ENCODE assay signal across 23 cellular contexts in the genomic region with DNA sequence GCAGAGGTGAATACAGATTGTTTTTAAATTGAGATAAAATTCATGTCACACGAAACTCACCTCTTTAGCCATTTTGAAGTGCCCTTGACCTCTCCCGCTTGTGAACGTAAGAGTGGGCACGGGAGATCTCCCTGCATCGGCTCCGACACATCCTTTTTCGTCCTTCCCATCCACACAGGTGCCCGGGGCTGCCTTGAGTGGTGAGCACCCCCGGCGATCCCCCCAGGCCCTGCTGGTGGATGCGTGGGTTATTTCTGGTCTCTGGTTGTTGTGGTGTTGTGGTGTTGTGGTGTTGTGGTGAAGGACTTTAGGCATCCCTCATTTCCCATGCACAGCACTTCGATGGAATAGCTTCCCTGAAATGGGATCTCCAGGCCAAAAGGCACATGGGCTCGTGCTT. TPM values are rescaled to one million over a fixed set of nuclear protein-coding genes. Genes with fewer than 3 reads are reported as not detected.
DNase-seq lines count a peak whose midpoint lies in the region; ATAC-seq and TF ChIP-seq lines count a peak whose summit lies in the region.
"Had no signal": no experiment of that assay in that cellular context is flagged by ENCODE, and none has a peak within 500 bp of the region (broad histone marks: within the 10 kb centered on the region; RNA-seq: fewer than 3 reads in every experiment).

No MANE protein-coding gene starts in this region.

- peak; percentile 0 for DNase-seq in activated naive CD4-positive, alpha-beta T cell treated with anti-CD3 and anti-CD28 coated beads, Interleukin-2, amount 50 U/mL, for 16 hours
- DNase-seq in activated naive CD4-positive, alpha-beta T cell treated with anti-CD3 and anti-CD28 coated beads for 36 hours, result no peak
- no peak for DNase-seq in WTC11 (ENCODE audit: low spot score)
- peak; percentile 18 for DNase-seq in islet precursor cell
- DNase-seq in substantia nigra (lab: John Stamatoyannopoulos, UW), result no peak
- DNase-seq in Kasumi-1 (lab: John Stamatoyannopoulos, UW), result no peak
- DNase-seq: C1 segment of cervical spinal cord; Calu3; CD8-positive, alpha-beta memory T cell; IMR-90; NCI-H1105; NCI-H146; NCI-H2029; NCI-H226; NCI-H510A treated with DMSO at 0.1 percent for 48 hours; NCI-H774; SIG-M5 had no signal

- no peak for ATAC-seq in WTC11
- no peak for ATAC-seq in GM18520 (IDR thresholded peaks at IDR 0.05; ENCODE audit: unreplicated experiment)
- no peak for ATAC-seq in HG03469 (IDR thresholded peaks at IDR 0.05; ENCODE audit: unreplicated experiment)
- ATAC-seq: Panc1 had no signal

- no peak for TF ChIP-seq CTCF in WTC11 (IDR thresholded peaks at IDR 0.05)

- H3K4me3 Mint-ChIP-seq in activated naive CD4-positive, alpha-beta T cell treated with anti-CD3 and anti-CD28 coated beads for 36 hours, result no peak overlapping the region
- H3K4me3 Mint-ChIP-seq in WTC11, result no peak overlapping the region
- H3K4me3 Mint-ChIP-seq: CD8-positive, alpha-beta memory T cell had no signal

- CTCF ChIA-PET in activated naive CD4-positive, alpha-beta T cell treated with anti-CD3 and anti-CD28 coated beads for 36 hours (lab: Charles Lee), result no interaction called here
- CTCF ChIA-PET in WTC11 (lab: Charles Lee), result interaction anchor here (1.1 kb wide), 1 partner anchor 73 kb away, joined by 4 read pairs; no protein-coding TSS in a partner anchor

- intact Hi-C loops in activated naive CD4-positive, alpha-beta T cell treated with anti-CD3 and anti-CD28 coated beads for 36 hours (cut with micrococcal nuclease), result no loop called here

- peak overlapping the region; percentile 26 for H3K27ac ChIP-seq in substantia nigra (ENCODE audit: low read depth, low read length, poor library complexity, severe bottlenecking)
- H3K27ac ChIP-seq: KMS-11 had no signal

- H3K9me3 Mint-ChIP-seq in activated naive CD4-positive, alpha-beta T cell treated with anti-CD3 and anti-CD28 coated beads for 36 hours, result peaks cover 5% of the 10 kb centered on the region
- H3K9me3 Mint-ChIP-seq in WTC11, result peaks cover 15% of the 10 kb centered on the region
- H3K9me3 Mint-ChIP-seq: CD8-positive, alpha-beta memory T cell had no signal

- H3K27me3 Mint-ChIP-seq in activated naive CD4-positive, alpha-beta T cell treated with anti-CD3 and anti-CD28 coated beads for 36 hours (ENCODE audit: low read depth), result no peaks in the 10 kb centered on the region
- no peaks in the 10 kb centered on the region for H3K27me3 Mint-ChIP-seq in WTC11 (ENCODE audit: low read depth)

- POLR2A ChIA-PET in WTC11 (lab: Charles Lee), result no interaction called here

- H3K36me3 Mint-ChIP-seq in activated naive CD4-positive, alpha-beta T cell treated with anti-CD3 and anti-CD28 coated beads for 36 hours (ENCODE audit: low read depth), result no peaks in the 10 kb centered on the region
- H3K36me3 Mint-ChIP-seq in WTC11, result no peaks in the 10 kb centered on the region
- H3K36me3 Mint-ChIP-seq: CD8-positive, alpha-beta memory T cell had no signal

- H3K27ac Mint-ChIP-seq in activated naive CD4-positive, alpha-beta T cell treated with anti-CD3 and anti-CD28 coated beads for 36 hours, result no peak overlapping the region
- peak overlapping the region; percentile 63 for H3K27ac Mint-ChIP-seq in WTC11
- H3K27ac Mint-ChIP-seq: CD8-positive, alpha-beta memory T cell had no signal

- no peaks in the 10 kb centered on the region for H3K4me1 Mint-ChIP-seq in activated naive CD4-positive, alpha-beta T cell treated with anti-CD3 and anti-CD28 coated beads for 36 hours (ENCODE audit: low read depth)
- H3K4me1 Mint-ChIP-seq in WTC11, result peaks cover 3% of the 10 kb centered on the region; the same call in 1 of the 2 replicates
- H3K4me1 Mint-ChIP-seq: CD8-positive, alpha-beta memory T cell had no signal

TF ChIP-seq in WTC11, 78 proteins besides CTCF, POLR2A, EP300 and RAD21:
- TF ChIP-seq ATF1 (CRISPR knock-in tag; IDR thresholded peaks at IDR 0.05), result no peak
- TF ChIP-seq ZNF423 (CRISPR knock-in tag; IDR thresholded peaks at IDR 0.05), result no peak
- no peak for TF ChIP-seq KAT7 (CRISPR knock-in tag; IDR thresholded peaks at IDR 0.05; ENCODE audit: borderline replicate concordance)
- TF ChIP-seq ZNF396 (CRISPR knock-in tag; IDR thresholded peaks at IDR 0.05; ENCODE audit: borderline replicate concordance), result no peak
- TF ChIP-seq ZBTB21 (CRISPR knock-in tag; IDR thresholded peaks at IDR 0.05; ENCODE audit: borderline replicate concordance), result no peak
- TF ChIP-seq, protein P1, sequence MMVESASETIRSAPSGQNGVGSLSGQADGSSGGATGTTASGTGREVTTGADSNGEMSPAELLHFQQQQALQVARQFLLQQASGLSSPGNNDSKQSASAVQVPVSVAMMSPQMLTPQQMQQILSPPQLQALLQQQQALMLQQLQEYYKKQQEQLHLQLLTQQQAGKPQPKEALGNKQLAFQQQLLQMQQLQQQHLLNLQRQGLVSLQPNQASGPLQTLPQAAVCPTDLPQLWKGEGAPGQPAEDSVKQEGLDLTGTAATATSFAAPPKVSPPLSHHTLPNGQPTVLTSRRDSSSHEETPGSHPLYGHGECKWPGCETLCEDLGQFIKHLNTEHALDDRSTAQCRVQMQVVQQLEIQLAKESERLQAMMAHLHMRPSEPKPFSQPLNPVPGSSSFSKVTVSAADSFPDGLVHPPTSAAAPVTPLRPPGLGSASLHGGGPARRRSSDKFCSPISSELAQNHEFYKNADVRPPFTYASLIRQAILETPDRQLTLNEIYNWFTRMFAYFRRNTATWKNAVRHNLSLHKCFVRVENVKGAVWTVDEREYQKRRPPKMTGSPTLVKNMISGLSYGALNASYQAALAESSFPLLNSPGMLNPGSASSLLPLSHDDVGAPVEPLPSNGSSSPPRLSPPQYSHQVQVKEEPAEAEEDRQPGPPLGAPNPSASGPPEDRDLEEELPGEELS (CRISPR knock-in tag; IDR thresholded peaks at IDR 0.05), result no peak
- TF ChIP-seq, protein P2, sequence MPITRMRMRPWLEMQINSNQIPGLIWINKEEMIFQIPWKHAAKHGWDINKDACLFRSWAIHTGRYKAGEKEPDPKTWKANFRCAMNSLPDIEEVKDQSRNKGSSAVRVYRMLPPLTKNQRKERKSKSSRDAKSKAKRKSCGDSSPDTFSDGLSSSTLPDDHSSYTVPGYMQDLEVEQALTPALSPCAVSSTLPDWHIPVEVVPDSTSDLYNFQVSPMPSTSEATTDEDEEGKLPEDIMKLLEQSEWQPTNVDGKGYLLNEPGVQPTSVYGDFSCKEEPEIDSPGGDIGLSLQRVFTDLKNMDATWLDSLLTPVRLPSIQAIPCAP (CRISPR knock-in tag; IDR thresholded peaks at IDR 0.05), result no peak
- TF ChIP-seq, protein P3, sequence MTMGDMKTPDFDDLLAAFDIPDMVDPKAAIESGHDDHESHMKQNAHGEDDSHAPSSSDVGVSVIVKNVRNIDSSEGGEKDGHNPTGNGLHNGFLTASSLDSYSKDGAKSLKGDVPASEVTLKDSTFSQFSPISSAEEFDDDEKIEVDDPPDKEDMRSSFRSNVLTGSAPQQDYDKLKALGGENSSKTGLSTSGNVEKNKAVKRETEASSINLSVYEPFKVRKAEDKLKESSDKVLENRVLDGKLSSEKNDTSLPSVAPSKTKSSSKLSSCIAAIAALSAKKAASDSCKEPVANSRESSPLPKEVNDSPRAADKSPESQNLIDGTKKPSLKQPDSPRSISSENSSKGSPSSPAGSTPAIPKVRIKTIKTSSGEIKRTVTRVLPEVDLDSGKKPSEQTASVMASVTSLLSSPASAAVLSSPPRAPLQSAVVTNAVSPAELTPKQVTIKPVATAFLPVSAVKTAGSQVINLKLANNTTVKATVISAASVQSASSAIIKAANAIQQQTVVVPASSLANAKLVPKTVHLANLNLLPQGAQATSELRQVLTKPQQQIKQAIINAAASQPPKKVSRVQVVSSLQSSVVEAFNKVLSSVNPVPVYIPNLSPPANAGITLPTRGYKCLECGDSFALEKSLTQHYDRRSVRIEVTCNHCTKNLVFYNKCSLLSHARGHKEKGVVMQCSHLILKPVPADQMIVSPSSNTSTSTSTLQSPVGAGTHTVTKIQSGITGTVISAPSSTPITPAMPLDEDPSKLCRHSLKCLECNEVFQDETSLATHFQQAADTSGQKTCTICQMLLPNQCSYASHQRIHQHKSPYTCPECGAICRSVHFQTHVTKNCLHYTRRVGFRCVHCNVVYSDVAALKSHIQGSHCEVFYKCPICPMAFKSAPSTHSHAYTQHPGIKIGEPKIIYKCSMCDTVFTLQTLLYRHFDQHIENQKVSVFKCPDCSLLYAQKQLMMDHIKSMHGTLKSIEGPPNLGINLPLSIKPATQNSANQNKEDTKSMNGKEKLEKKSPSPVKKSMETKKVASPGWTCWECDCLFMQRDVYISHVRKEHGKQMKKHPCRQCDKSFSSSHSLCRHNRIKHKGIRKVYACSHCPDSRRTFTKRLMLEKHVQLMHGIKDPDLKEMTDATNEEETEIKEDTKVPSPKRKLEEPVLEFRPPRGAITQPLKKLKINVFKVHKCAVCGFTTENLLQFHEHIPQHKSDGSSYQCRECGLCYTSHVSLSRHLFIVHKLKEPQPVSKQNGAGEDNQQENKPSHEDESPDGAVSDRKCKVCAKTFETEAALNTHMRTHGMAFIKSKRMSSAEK (CRISPR knock-in tag; IDR thresholded peaks at IDR 0.05; ENCODE audit: borderline replicate concordance), result no peak

RNA-seq across cellular contexts. Expression of a gene that starts 46.1 kb away (rescaled TPM):
- total RNA-seq in activated naive CD4-positive, alpha-beta T cell treated with anti-CD3 and anti-CD28 coated beads for 36 hours, result not detected
- total RNA-seq in WTC11 (2021), result 0.05 TPM in 1 of 3 replicates, not detected in the others
- total RNA-seq: Calu3; CD8-positive, alpha-beta memory T cell; Daoy; H1; IMR-90 had no signal

Comparison
In these comparisons a context has a peak if more than half of its experiments do, and no peak if none do; other contexts are left out.
1. DNase-seq: peak in activated naive CD4-positive, alpha-beta T cell treated with anti-CD3 and anti-CD28 coated beads, Interleukin-2, amount 50 U/mL, for 16 hours (single experiment) and islet precursor cell (single experiment); none in activated naive CD4-positive, alpha-beta T cell treated with anti-CD3 and anti-CD28 coated beads for 36 hours (single experiment), WTC11 (single experiment), substantia nigra (0 of 49) and Kasumi-1 (0 of 2).